In genomic region chr6:165181951-165182414, GRCh38 we compare ENCODE assay signal across 15 cellular contexts.
A peak's percentile ranks its signal among the peaks of the same experiment; 100 is the strongest.
DNase-seq lines count a peak whose midpoint lies in the region; ATAC-seq and TF ChIP-seq lines count a peak whose summit lies in the region.
"Had no signal": no experiment of that assay in that cellular context is flagged by ENCODE, and none has a peak within 500 bp of the region (broad histone marks: within the 10 kb centered on the region; RNA-seq: fewer than 3 reads in every experiment).

No MANE protein-coding gene starts in this region.

- no peak for TF ChIP-seq POLR2A in tibial nerve (IDR thresholded peaks at IDR 0.05)

- intact Hi-C loops in head of caudate nucleus (cut with DNase I) = no loop called here

- H3K36me3 ChIP-seq in ACC112 (ENCODE audit: insufficient read depth, low read length) = no peaks in the 10 kb centered on the region
- H3K36me3 ChIP-seq in tibial nerve = no peaks in the 10 kb centered on the region
- H3K36me3 ChIP-seq: suprapubic skin had no signal

- peaks cover 31% of the 10 kb centered on the region for H3K9me3 Mint-ChIP-seq in T-helper 2 cell treated with Interferon-gamma antibody and Interleukin-4, amounts not matched to agents 5 μg/mL and 100 μg/mL, for 36 hours

- TF ChIP-seq EP300 in tibial nerve (IDR thresholded peaks at IDR 0.05) = no peak

- WGBS in tibial nerve, 2 donors = 89 to 95% methylated on average over 6 of the region's 6 CpGs

- H3K27ac ChIP-seq in ACC112 (ENCODE audit: low read depth, low read length) (peak overlapping the region; percentile 56), tibial nerve (no peak overlapping the region)
- H3K27ac ChIP-seq: parathyroid adenoma, suprapubic skin had no signal

- no peak for ATAC-seq in GM21528 (IDR thresholded peaks at IDR 0.05; ENCODE audit: low FRiP score, unreplicated experiment)
- ATAC-seq: activated T-cell treated with anti-CD3 and anti-CD28 coated beads, Interleukin-2, amount 50 U/mL, for 72 hours had no signal

- no peak overlapping the region for H3K27ac Mint-ChIP-seq in T-helper 2 cell treated with Interferon-gamma antibody and Interleukin-4, amounts not matched to agents 5 μg/mL and 100 μg/mL, for 36 hours
- H3K27ac Mint-ChIP-seq: activated T-cell treated with anti-CD3 and anti-CD28 coated beads, Interleukin-2, amount 50 U/mL, for 72 hours had no signal

- no peaks in the 10 kb centered on the region for H3K9me3 ChIP-seq in tibial nerve
- H3K9me3 ChIP-seq: suprapubic skin had no signal

- no peak overlapping the region for H3K4me3 Mint-ChIP-seq in T-helper 2 cell treated with Interferon-gamma antibody and Interleukin-4, amounts not matched to agents 5 μg/mL and 100 μg/mL, for 36 hours
- H3K4me3 Mint-ChIP-seq: activated T-cell treated with anti-CD3 and anti-CD28 coated beads, Interleukin-2, amount 50 U/mL, for 72 hours had no signal

- H3K79me2 ChIP-seq in ACC112 (ENCODE audit: control insufficient read depth, insufficient read depth, low read length, unreplicated experiment) = no peaks in the 10 kb centered on the region
- H3K79me2 ChIP-seq: parathyroid adenoma had no signal

- H3K4me3 ChIP-seq in ACC112 (ENCODE audit: low read depth, low read length) (no peak overlapping the region), astrocyte of the cerebellum (ENCODE audit: low read depth, low read length) (no peak overlapping the region), tibial nerve (no peak overlapping the region)
- H3K4me3 ChIP-seq: lung, suprapubic skin had no signal

- H3K4me1 Mint-ChIP-seq in T-helper 2 cell treated with Interferon-gamma antibody and Interleukin-4, amounts not matched to agents 5 μg/mL and 100 μg/mL, for 36 hours (ENCODE audit: low read depth) = no peaks in the 10 kb centered on the region

- H2AFZ ChIP-seq in ACC112 (ENCODE audit: low read length, unreplicated experiment) = no peak overlapping the region
- H2AFZ ChIP-seq: parathyroid adenoma had no signal

- no peaks in the 10 kb centered on the region for H3K36me3 Mint-ChIP-seq in T-helper 2 cell treated with Interferon-gamma antibody and Interleukin-4, amounts not matched to agents 5 μg/mL and 100 μg/mL, for 36 hours (ENCODE audit: low read depth)

- in situ Hi-C loops in astrocyte of the cerebellum (cut with HindIII; ENCODE audit: low sequenced_read_pairs) = no loop called here

- no peaks in the 10 kb centered on the region for H3K27me3 ChIP-seq in ACC112 (ENCODE audit: insufficient read depth, low read length)
- no peaks in the 10 kb centered on the region for H3K27me3 ChIP-seq in tibial nerve
- H3K27me3 ChIP-seq: suprapubic skin had no signal

- no peak for TF ChIP-seq CTCF in astrocyte of the cerebellum (IDR thresholded peaks at IDR 0.05; ENCODE audit: low read depth, low read length, missing control alignments)
- TF ChIP-seq CTCF in tibial nerve (IDR thresholded peaks at IDR 0.05) = no peak

- peak; percentile 75 for DNase-seq in HK-2 (ENCODE audit: unreplicated experiment)
- DNase-seq in astrocyte of the cerebellum (ENCODE audit: low read depth) = peak; percentile 35
- DNase-seq in head of caudate nucleus = peak; percentile 43 to 93 (median 77)
- DNase-seq in tibial nerve (ENCODE audit: low spot score in 2 of 2) = no peak
- no peak for DNase-seq in D341Med (ENCODE audit: low spot score)
- no peak for DNase-seq in T-helper 2 cell treated with Interferon-gamma antibody and Interleukin-4, amounts not matched to agents 5 μg/mL and 100 μg/mL, for 36 hours (ENCODE audit: low spot score)
- DNase-seq: activated T-cell treated with anti-CD3 and anti-CD28 coated beads, Interleukin-2, amount 50 U/mL, for 72 hours; C1 segment of cervical spinal cord; central memory CD4-positive, alpha-beta T cell; NCI-H2227 treated with DMSO at 0.1 percent for 48 hours had no signal

- peaks cover 17% of the 10 kb centered on the region for H3K4me1 ChIP-seq in ACC112 (ENCODE audit: control insufficient read depth, insufficient read depth, low read length, unreplicated experiment)
- peaks cover 0 to 14% (median 0%) of the 10 kb centered on the region in 4 donors for H3K4me1 ChIP-seq in tibial nerve
- H3K4me1 ChIP-seq: parathyroid adenoma, suprapubic skin had no signal

- H3K27me3 Mint-ChIP-seq in T-helper 2 cell treated with Interferon-gamma antibody and Interleukin-4, amounts not matched to agents 5 μg/mL and 100 μg/mL, for 36 hours (ENCODE audit: low read depth) = no peaks in the 10 kb centered on the region

Comparison
In these comparisons a context has a peak if more than half of its experiments do, and no peak if none do; other contexts are left out.
1. DNase-seq: peak in HK-2 (single experiment), astrocyte of the cerebellum (single experiment) and head of caudate nucleus (42 of 42); none in tibial nerve (0 of 2), D341Med (single experiment) and T-helper 2 cell treated with Interferon-gamma antibody and Interleukin-4, amounts not matched to agents 5 μg/mL and 100 μg/mL, for 36 hours (single experiment).